Comparison of ENCODE assay signal across 8 cellular contexts in the genomic region with DNA sequence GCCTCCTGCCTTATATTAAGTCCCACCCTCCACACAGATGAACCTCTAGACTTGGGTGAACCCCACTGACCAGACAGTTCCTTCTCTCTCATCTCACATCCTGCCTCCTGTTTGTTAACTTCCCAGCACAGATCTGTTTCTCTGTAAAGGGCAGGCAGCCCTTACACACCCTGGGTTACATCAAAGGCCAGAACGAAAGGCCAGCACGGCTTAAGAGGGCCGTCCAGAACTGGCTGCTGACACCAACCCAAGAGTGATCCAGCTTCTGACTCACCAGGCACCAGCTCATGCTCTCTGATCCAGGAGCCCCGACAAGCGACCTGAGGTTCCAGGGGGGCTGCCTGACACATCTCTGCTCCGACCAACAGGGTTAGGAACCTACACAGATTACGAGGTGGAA.
DNase-seq lines count a peak whose midpoint lies in the region; ATAC-seq and TF ChIP-seq lines count a peak whose summit lies in the region.
"Had no signal": no experiment of that assay in that cellular context is flagged by ENCODE, and none has a peak within 500 bp of the region (broad histone marks: within the 10 kb centered on the region; RNA-seq: fewer than 3 reads in every experiment).

No MANE protein-coding gene starts in this region.

- no peaks in the 10 kb centered on the region for H3K27me3 Mint-ChIP-seq in nephron progenitor cell (ENCODE audit: low read depth, poor library complexity)

- peaks cover 5 to 11% of the 10 kb centered on the region in 2 donors for H3K4me1 ChIP-seq in uterus

- H3K36me3 ChIP-seq in uterus = no peaks in the 10 kb centered on the region

- ATAC-seq in HG03432 (IDR thresholded peaks at IDR 0.05; ENCODE audit: unreplicated experiment) = no peak

- H3K9me3 ChIP-seq in uterus = no peaks in the 10 kb centered on the region

- no peak overlapping the region for H3K4me3 Mint-ChIP-seq in nephron progenitor cell

- H3K4me3 ChIP-seq in fibroblast of villous mesenchyme (ENCODE audit: low read depth, low read length) (no peak overlapping the region), uterus (no peak overlapping the region)

- H3K27me3 ChIP-seq in uterus = no peaks in the 10 kb centered on the region

- peaks cover 39% of the 10 kb centered on the region for H3K4me1 Mint-ChIP-seq in nephron progenitor cell

- intact Hi-C loops in uterus (cut with DNase I; ENCODE audit: low total_unique reads) = no loop called here

- H3K9me3 Mint-ChIP-seq in nephron progenitor cell = peaks cover 30% of the 10 kb centered on the region

- TF ChIP-seq CTCF in fibroblast of villous mesenchyme (IDR thresholded peaks at IDR 0.05; ENCODE audit: insufficient read depth, low read depth, low read length) (no peak), nephron progenitor cell (IDR thresholded peaks at IDR 0.05) (no peak), uterus (IDR thresholded peaks at IDR 0.05) (no peak)

- peaks cover 69% of the 10 kb centered on the region for H3K36me3 Mint-ChIP-seq in nephron progenitor cell (ENCODE audit: low read depth)

- TF ChIP-seq POLR2A in uterus (IDR thresholded peaks at IDR 0.05) = no peak

- DNase-seq in RKO (ENCODE audit: low spot score) (peak; percentile 30), fibroblast of villous mesenchyme (ENCODE audit: low read depth) (peak; percentile 97), nephron progenitor cell (no peak), uterus (peak; percentile 84 to 89), SIG-M5 treated with dmso at 0.1 percent for 504 hours (lab: John Stamatoyannopoulos, UW; ENCODE audit: unreplicated experiment) (no peak), germinal center (ENCODE audit: low spot score) (no peak)
- DNase-seq: activated effector memory CD4-positive, alpha-beta T cell treated with anti-CD3 and anti-CD28 coated beads, Interleukin-2, amount 50 U/mL, for 16 hours had no signal

- H3K27ac Mint-ChIP-seq in nephron progenitor cell = peak overlapping the region; percentile 95

- H3K27ac ChIP-seq in uterus = peak overlapping the region; percentile 84 to 88

Comparison
In these comparisons a context has a peak if more than half of its experiments do, and no peak if none do; other contexts are left out.
1. DNase-seq: peak in RKO (single experiment), fibroblast of villous mesenchyme (single experiment) and uterus (2 of 2); none in nephron progenitor cell (single experiment), SIG-M5 treated with dmso at 0.1 percent for 504 hours (single experiment) and germinal center (single experiment).